ENCODE assay signal across 1 cellular context in the genomic region with DNA sequence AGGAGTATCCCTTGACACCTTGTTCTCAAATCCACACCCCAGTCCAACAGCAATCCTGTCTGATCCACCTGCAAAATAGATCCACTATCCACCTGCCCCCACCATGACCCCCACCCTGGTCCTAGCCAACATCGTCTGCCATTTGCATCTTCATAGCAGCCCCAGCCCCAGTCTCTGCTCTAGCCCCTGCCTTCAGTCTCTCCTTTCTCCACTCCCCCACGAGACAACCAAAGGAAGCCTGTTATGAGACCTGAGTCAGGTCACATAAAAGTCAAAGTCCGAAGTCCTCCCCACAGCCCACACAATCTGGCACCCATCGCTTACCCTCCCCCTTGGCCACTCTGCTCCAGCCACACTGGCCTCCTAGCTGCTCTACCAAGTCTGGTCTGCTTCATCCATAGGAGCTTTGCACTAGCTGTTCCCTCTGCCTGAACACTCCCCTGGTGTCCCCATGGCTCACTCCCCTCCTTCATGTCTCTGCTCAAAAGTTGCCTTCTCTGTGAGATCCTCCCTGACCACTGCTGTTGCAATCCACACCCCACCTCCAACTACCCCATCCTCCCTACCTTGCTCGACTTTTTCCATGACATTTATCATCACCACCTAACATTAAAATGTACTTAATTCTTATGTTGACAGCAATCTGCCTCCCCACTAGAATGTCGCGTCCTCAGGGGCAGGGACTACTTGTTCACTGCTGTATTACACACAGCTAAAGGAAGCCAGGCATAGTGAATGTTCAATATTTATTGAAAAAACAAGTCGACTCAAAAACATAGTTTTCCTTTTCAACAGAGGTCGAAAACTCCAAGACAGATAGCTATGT.
TF ChIP-seq lines count a peak whose summit lies in the region.

No MANE protein-coding gene starts in this region.

TF ChIP-seq in HepG2, 621 proteins besides CTCF, POLR2A, EP300 and RAD21 (continued from another document):
- TF ChIP-seq ZGPAT (CRISPR knock-in tag; IDR thresholded peaks at IDR 0.05) (0 out of 2 replicates have a peak, but pooled peaks have one; percentile 13), ZMYM3 (CRISPR knock-in tag; IDR thresholded peaks at IDR 0.05) (peak; percentile 40; the same call in 1 of the 2 replicates), ZNF101 (CRISPR knock-in tag; IDR thresholded peaks at IDR 0.05; ENCODE audit: borderline replicate concordance, low read depth) (no peak), ZNF572 (CRISPR knock-in tag; IDR thresholded peaks at IDR 0.05) (no peak), ZNF879 (CRISPR knock-in tag; IDR thresholded peaks at IDR 0.05) (no peak), KDM6A (CRISPR knock-in tag; IDR thresholded peaks at IDR 0.05; ENCODE audit: low read depth) (peak; percentile 58; the same call in 1 of the 2 replicates), TCF7 (IDR thresholded peaks at IDR 0.05; ENCODE audit: low read depth) (no peak), SP140L (CRISPR knock-in tag; IDR thresholded peaks at IDR 0.05; ENCODE audit: borderline replicate concordance) (no peak), ZSCAN22 (CRISPR knock-in tag; IDR thresholded peaks at IDR 0.05) (no peak), PITX1 (CRISPR knock-in tag; IDR thresholded peaks at IDR 0.05) (peak; percentile 60; the same call in 1 of the 2 replicates), NPAS2 (CRISPR knock-in tag; IDR thresholded peaks at IDR 0.05; ENCODE audit: borderline replicate concordance) (no peak), NR2F2 (IDR thresholded peaks at IDR 0.05; ENCODE audit: borderline replicate concordance, low read depth) (peak; percentile 69; the same call in 1 of the 2 replicates), ZNF253 (CRISPR knock-in tag; IDR thresholded peaks at IDR 0.05; ENCODE audit: borderline replicate concordance) (no peak), GATA4 (IDR thresholded peaks at IDR 0.05; ENCODE audit: borderline replicate concordance, low read depth) (peak; percentile 63; the same call in 1 of the 2 replicates), MEIS2 (CRISPR knock-in tag; IDR thresholded peaks at IDR 0.05) (no peak), SOX13 (IDR thresholded peaks at IDR 0.05) (no peak), SOX13 (CRISPR knock-in tag; conservative IDR thresholded peaks at IDR 0.05 in 1 of 2, IDR thresholded peaks at IDR 0.05 in 1 of 2) (peak; percentile 39 to 49; a peak in 1 of 4 replicates), CCDC6 (CRISPR knock-in tag; IDR thresholded peaks at IDR 0.05) (peak; percentile 46; the same call in 1 of the 2 replicates), YEATS2 (CRISPR knock-in tag; IDR thresholded peaks at IDR 0.05; ENCODE audit: borderline replicate concordance) (no peak), ZNF430 (CRISPR knock-in tag; IDR thresholded peaks at IDR 0.05) (peak; percentile 68), HDAC2 (CRISPR knock-in tag; IDR thresholded peaks at IDR 0.05) (peak; percentile 58), EED (CRISPR knock-in tag; IDR thresholded peaks at IDR 0.05) (no peak)
- TF ChIP-seq, protein P1, sequence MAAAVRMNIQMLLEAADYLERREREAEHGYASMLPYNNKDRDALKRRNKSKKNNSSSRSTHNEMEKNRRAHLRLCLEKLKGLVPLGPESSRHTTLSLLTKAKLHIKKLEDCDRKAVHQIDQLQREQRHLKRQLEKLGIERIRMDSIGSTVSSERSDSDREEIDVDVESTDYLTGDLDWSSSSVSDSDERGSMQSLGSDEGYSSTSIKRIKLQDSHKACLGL (CRISPR knock-in tag; IDR thresholded peaks at IDR 0.05) = no peak
- TF ChIP-seq, protein P2, sequence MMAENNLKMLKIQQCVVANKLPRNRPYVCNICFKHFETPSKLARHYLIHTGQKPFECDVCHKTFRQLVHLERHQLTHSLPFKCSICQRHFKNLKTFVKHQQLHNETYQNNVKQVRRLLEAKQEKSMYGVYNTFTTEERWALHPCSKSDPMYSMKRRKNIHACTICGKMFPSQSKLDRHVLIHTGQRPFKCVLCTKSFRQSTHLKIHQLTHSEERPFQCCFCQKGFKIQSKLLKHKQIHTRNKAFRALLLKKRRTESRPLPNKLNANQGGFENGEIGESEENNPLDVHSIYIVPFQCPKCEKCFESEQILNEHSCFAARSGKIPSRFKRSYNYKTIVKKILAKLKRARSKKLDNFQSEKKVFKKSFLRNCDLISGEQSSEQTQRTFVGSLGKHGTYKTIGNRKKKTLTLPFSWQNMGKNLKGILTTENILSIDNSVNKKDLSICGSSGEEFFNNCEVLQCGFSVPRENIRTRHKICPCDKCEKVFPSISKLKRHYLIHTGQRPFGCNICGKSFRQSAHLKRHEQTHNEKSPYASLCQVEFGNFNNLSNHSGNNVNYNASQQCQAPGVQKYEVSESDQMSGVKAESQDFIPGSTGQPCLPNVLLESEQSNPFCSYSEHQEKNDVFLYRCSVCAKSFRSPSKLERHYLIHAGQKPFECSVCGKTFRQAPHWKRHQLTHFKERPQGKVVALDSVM (CRISPR knock-in tag; IDR thresholded peaks at IDR 0.05) = no peak
- TF ChIP-seq, protein P3, sequence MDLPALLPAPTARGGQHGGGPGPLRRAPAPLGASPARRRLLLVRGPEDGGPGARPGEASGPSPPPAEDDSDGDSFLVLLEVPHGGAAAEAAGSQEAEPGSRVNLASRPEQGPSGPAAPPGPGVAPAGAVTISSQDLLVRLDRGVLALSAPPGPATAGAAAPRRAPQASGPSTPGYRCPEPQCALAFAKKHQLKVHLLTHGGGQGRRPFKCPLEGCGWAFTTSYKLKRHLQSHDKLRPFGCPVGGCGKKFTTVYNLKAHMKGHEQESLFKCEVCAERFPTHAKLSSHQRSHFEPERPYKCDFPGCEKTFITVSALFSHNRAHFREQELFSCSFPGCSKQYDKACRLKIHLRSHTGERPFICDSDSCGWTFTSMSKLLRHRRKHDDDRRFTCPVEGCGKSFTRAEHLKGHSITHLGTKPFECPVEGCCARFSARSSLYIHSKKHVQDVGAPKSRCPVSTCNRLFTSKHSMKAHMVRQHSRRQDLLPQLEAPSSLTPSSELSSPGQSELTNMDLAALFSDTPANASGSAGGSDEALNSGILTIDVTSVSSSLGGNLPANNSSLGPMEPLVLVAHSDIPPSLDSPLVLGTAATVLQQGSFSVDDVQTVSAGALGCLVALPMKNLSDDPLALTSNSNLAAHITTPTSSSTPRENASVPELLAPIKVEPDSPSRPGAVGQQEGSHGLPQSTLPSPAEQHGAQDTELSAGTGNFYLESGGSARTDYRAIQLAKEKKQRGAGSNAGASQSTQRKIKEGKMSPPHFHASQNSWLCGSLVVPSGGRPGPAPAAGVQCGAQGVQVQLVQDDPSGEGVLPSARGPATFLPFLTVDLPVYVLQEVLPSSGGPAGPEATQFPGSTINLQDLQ (CRISPR knock-in tag; IDR thresholded peaks at IDR 0.05) = no peak
- TF ChIP-seq, protein P4, sequence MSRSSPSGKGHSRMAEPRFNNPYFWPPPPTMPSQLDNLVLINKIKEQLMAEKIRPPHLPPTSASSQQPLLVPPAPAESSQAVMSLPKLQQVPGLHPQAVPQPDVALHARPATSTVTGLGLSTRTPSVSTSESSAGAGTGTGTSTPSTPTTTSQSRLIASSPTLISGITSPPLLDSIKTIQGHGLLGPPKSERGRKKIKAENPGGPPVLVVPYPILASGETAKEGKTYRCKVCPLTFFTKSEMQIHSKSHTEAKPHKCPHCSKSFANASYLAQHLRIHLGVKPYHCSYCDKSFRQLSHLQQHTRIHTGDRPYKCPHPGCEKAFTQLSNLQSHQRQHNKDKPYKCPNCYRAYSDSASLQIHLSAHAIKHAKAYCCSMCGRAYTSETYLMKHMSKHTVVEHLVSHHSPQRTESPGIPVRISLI (CRISPR knock-in tag; IDR thresholded peaks at IDR 0.05; ENCODE audit: borderline replicate concordance) = no peak
